In genomic region chr19:10762656-10763055, GRCh38 we compare ENCODE assay signal across 9 cellular contexts. TPM values are rescaled to one million over a fixed set of nuclear protein-coding genes. Genes with fewer than 3 reads are reported as not detected.
DNase-seq lines count a peak whose midpoint lies in the region; ATAC-seq lines count a peak whose summit lies in the region.
"Had no signal": no experiment of that assay in that cellular context is flagged by ENCODE, and none has a peak within 500 bp of the region (broad histone marks: within the 10 kb centered on the region; RNA-seq: fewer than 3 reads in every experiment).

No MANE protein-coding gene starts in this region.

- H3K4me1 ChIP-seq in CD4-positive, CD25-positive, alpha-beta regulatory T cell (ENCODE audit: control insufficient read depth, insufficient read depth, low read length, poor library complexity, severe bottlenecking) = peaks cover 55% of the 10 kb centered on the region

- H3K4me1 Mint-ChIP-seq in CD4-positive, CD25-positive, alpha-beta regulatory T cell = peaks cover 8 to 72% (median 46%) of the 10 kb centered on the region in 4 donors
- peaks cover 30 to 77% (median 70%) of the 10 kb centered on the region in 4 donors for H3K4me1 Mint-ChIP-seq in naive thymus-derived CD8-positive, alpha-beta T cell

- no peaks in the 10 kb centered on the region for H3K9me3 Mint-ChIP-seq in CD4-positive, CD25-positive, alpha-beta regulatory T cell
- peaks cover 0 to 2% (median 0%) of the 10 kb centered on the region in 9 donors for H3K9me3 Mint-ChIP-seq in naive thymus-derived CD8-positive, alpha-beta T cell

- H3K36me3 Mint-ChIP-seq in CD4-positive, CD25-positive, alpha-beta regulatory T cell = peaks cover 13% of the 10 kb centered on the region
- peaks cover 0 to 14% (median 0%) of the 10 kb centered on the region in 3 donors for H3K36me3 Mint-ChIP-seq in naive thymus-derived CD8-positive, alpha-beta T cell

- POLR2A ChIA-PET in naive thymus-derived CD8-positive, alpha-beta T cell (lab: Charles Lee) = interaction anchor here (2.8 kb wide), 1 partner anchor 45 kb away, joined by 16 read pairs; the partner anchor contains the start of gene DNM2

- peak overlapping the region; percentile 43 to 87 (median 68) for H3K4me3 Mint-ChIP-seq in CD4-positive, CD25-positive, alpha-beta regulatory T cell
- H3K4me3 Mint-ChIP-seq in naive thymus-derived CD8-positive, alpha-beta T cell = peak overlapping the region; percentile 28 to 72 (median 63)

- H3K9me3 ChIP-seq in CD4-positive, CD25-positive, alpha-beta regulatory T cell (ENCODE audit: control insufficient read depth in 2 of 2, low read length in 2 of 2) = no peaks in the 10 kb centered on the region

- peaks cover 2% of the 10 kb centered on the region for H3K36me3 ChIP-seq in CD4-positive, CD25-positive, alpha-beta regulatory T cell (ENCODE audit: control insufficient read depth, insufficient read depth, low read length)

- H3K4me3 ChIP-seq in CD4-positive, CD25-positive, alpha-beta regulatory T cell (ENCODE audit: low read depth, low read length) = no peak overlapping the region

- no peaks in the 10 kb centered on the region for H3K27me3 ChIP-seq in CD4-positive, CD25-positive, alpha-beta regulatory T cell (ENCODE audit: control insufficient read depth, insufficient read depth, low read length)
- H3K27me3 ChIP-seq: foreskin keratinocyte had no signal

- H3K27ac Mint-ChIP-seq in CD4-positive, CD25-positive, alpha-beta regulatory T cell = peak overlapping the region; percentile 92 to 94 (median 94)
- peak overlapping the region; percentile 85 to 94 (median 91) for H3K27ac Mint-ChIP-seq in naive thymus-derived CD8-positive, alpha-beta T cell

- no peaks in the 10 kb centered on the region for H3K27me3 Mint-ChIP-seq in CD4-positive, CD25-positive, alpha-beta regulatory T cell
- H3K27me3 Mint-ChIP-seq in naive thymus-derived CD8-positive, alpha-beta T cell = no peaks in the 10 kb centered on the region

- ATAC-seq in CD4-positive, CD25-positive, alpha-beta regulatory T cell (ENCODE audit: low read depth in 2 of 2) = no peak
- ATAC-seq in naive thymus-derived CD8-positive, alpha-beta T cell = no peak
- ATAC-seq in HG02981 (IDR thresholded peaks at IDR 0.05; ENCODE audit: unreplicated experiment) = no peak

- DNase-seq in CD4-positive, CD25-positive, alpha-beta regulatory T cell = peak in 1 of 3 donors; percentile 63
- DNase-seq in NCI-H69 (lab: John Stamatoyannopoulos, UW) (peak; percentile 22), NCI-H128 (lab: John Stamatoyannopoulos, UW; ENCODE audit: unreplicated experiment) (no peak), NCI-H1694 treated with DMSO at 0.1 percent for 48 hours (lab: John Stamatoyannopoulos, UW) (no peak), amygdala (lab: John Stamatoyannopoulos, UW) (no peak)
- peak in 2 of 10 donors; percentile 15 to 25 for DNase-seq in naive thymus-derived CD8-positive, alpha-beta T cell
- DNase-seq: foreskin keratinocyte had no signal

- peak overlapping the region; percentile 57 for H3K27ac ChIP-seq in CD4-positive, CD25-positive, alpha-beta regulatory T cell (ENCODE audit: insufficient read depth, low read length, poor library complexity, severe bottlenecking)
- peak overlapping the region; percentile 81 for H3K27ac ChIP-seq in cingulate gyrus (ENCODE audit: low read depth, low read length)
- H3K27ac ChIP-seq: foreskin keratinocyte had no signal

RNA-seq across cellular contexts. Expression of gene DNM2, which starts 44.8 kb away (rescaled TPM):
- total RNA-seq in CD4-positive, CD25-positive, alpha-beta regulatory T cell = 269 TPM
- polyA plus RNA-seq in CD4-positive, CD25-positive, alpha-beta regulatory T cell = 10 to 100 TPM; 61.8 to 63.6 (median 62.8) TPM
- total RNA-seq in naive thymus-derived CD8-positive, alpha-beta T cell = 100 to 1,000 TPM; 267 to 270 TPM
- 10 to 100 TPM; 45.0 to 91.4 (median 60.9) TPM for polyA plus RNA-seq in naive thymus-derived CD8-positive, alpha-beta T cell
